Comparison of ENCODE assay signal across 10 cellular contexts in the genomic region with DNA sequence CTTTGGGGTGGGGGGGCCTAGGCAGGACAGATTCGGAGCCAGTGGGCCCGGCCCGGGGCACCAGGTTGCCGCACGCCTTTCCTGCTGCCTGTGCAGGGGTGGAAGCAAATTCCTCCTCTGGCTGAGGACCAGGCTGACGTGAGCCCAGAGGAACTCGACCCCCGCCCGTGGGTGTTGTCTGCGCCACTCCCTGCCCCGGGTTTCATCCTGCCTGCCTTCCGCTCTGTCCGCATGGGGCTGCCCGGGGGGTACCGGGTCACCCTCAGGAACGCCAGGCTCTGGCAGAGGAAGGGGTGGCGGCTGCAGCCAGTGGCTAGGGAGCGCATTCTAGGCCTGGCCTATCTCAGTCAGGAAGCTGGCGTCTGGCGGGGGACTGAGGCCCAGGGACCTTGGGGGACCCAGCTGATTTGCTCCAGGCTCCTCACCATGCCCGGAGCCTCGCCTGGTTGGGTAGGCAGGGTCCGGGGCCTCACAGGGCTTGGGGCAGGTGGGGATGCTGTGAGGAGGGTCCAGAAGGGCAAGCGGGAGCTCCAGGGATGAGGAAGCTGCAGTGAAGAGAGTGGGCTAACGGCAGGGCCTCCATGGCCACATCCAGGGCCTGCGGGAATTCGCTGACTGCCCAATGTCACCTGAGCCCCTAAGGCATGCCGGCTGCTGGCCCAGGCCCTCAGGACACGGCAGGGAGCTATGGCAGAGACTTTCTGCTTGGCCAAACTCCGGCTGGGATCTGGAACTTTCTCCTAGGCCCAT. TPM values are rescaled to one million over a fixed set of nuclear protein-coding genes. Genes with fewer than 3 reads are reported as not detected.
DNase-seq lines count a peak whose midpoint lies in the region; ATAC-seq, FAIRE-seq and TF ChIP-seq lines count a peak whose summit lies in the region.
"Had no signal": no experiment of that assay in that cellular context is flagged by ENCODE, and none has a peak within 500 bp of the region (broad histone marks: within the 10 kb centered on the region; RNA-seq: fewer than 3 reads in every experiment).

No MANE protein-coding gene starts in this region.

- in situ Hi-C loops in GM23248 (cut with MboI) (no loop called here), K562 (cut with MboI) (no loop called here)

- H3K36me3 ChIP-seq in GM23248 (ENCODE audit: low read depth) (no peaks in the 10 kb centered on the region), K562 (ENCODE audit: control insufficient read depth, insufficient read depth, low read length) (no peaks in the 10 kb centered on the region), OCI-LY7 (ENCODE audit: insufficient read depth, low read length) (no peaks in the 10 kb centered on the region)

- H3K9me1 ChIP-seq in K562 (ENCODE audit: control insufficient read depth, insufficient read depth, low read length), result peaks cover 12% of the 10 kb centered on the region

- H3F3A ChIP-seq in GM23248 (ENCODE audit: insufficient read depth), result no peaks in the 10 kb centered on the region

- WGBS in GM23248 (ENCODE audit: low coverage in 1 of 2, low lambda C conversion rate in 2 of 2, missing lambda C conversion rate in 2 of 2), 2 experiments, result 68 to 71% methylated on average over 27 to 29 of the region's 30 CpGs
- 80% methylated on average over 27 of the region's 30 CpGs for WGBS in K562 (ENCODE audit: insufficient coverage, low coverage, missing lambda C conversion rate)

- no peak for TF ChIP-seq RAD21 in K562 (CRISPR knock-in tag; conservative IDR thresholded peaks at IDR 0.05 in 1 of 2, IDR thresholded peaks at IDR 0.05 in 1 of 2)

- no peak overlapping the region for H3K4me3 ChIP-seq in GM23248
- H3K4me3 ChIP-seq in K562, result no peak overlapping the region
- H3K4me3 ChIP-seq in skeletal muscle cell (ENCODE audit: low read depth, low read length), result no peak overlapping the region
- H3K4me3 ChIP-seq in OCI-LY7 (ENCODE audit: low read depth, low read length, poor library complexity, severe bottlenecking), result no peak overlapping the region

- H3K9me2 ChIP-seq in GM23248 (ENCODE audit: insufficient read depth), result no peaks in the 10 kb centered on the region
- no peaks in the 10 kb centered on the region for H3K9me2 ChIP-seq in OCI-LY7 (ENCODE audit: insufficient read depth, low read length)

- H3K4me2 ChIP-seq in GM23248 (ENCODE audit: unreplicated experiment), result no peak overlapping the region
- H3K4me2 ChIP-seq in K562 (ENCODE audit: insufficient read depth, low read length), result no peak overlapping the region
- H3K4me2 ChIP-seq in OCI-LY7 (ENCODE audit: low read length), result no peak overlapping the region

- H3K27me3 ChIP-seq in GM23248 (replicated peaks; ENCODE audit: insufficient read depth) (no peaks in the 10 kb centered on the region), K562 (ENCODE audit: control insufficient read depth in 2 of 2, insufficient read depth in 2 of 2, low read length in 2 of 2) (no peaks in the 10 kb centered on the region)

- POLR2A ChIA-PET in K562 (lab: Yijun Ruan, JAX), result interaction anchor here (0.6 to 5.8 kb wide), 5 partner anchors 12 to 339 kb away, joined by 4 to 47 read pairs (median 5); no protein-coding TSS in a partner anchor
- POLR2A ChIA-PET in OCI-LY7 (lab: Charles Lee), result interaction anchor here (2.3 kb wide), 1 partner anchor 20 kb away, joined by 8 read pairs; no protein-coding TSS in a partner anchor

- DNase-seq in GM23248 (peak; percentile 52), K562 (ENCODE audit: extremely low read depth in 1 of 4, low spot score in 3 of 4) (no peak), iris pigment epithelial cell (ENCODE audit: low read depth) (peak; percentile 49), skeletal muscle cell (ENCODE audit: low read depth) (peak; percentile 15), OCI-LY7 (ENCODE audit: low spot score) (no peak), erythroblast (lab: John Stamatoyannopoulos, UW) (no peak)
- no peak for DNase-seq in stimulated activated CD8-positive, alpha-beta memory T cell treated with anti-CD3 and anti-CD28 coated beads, Interleukin-4, amount 100 ng/mL, for 48 hours
- no peak for DNase-seq in activated CD4-positive, alpha-beta T cell treated with anti-CD3 and anti-CD28 coated beads, Interleukin-2, amount 50 U/mL, for 4 hours
- DNase-seq: activated naive CD4-positive, alpha-beta T cell treated with anti-CD3 and anti-CD28 coated beads, Interleukin-2, amount 10 ng/mL, durations not matched to agents 7 days and 5 days; NCI-H1694 treated with DMSO at 0.1 percent for 48 hours had no signal

- ATAC-seq in K562, result no peak

- H3K79me2 ChIP-seq in GM23248 (ENCODE audit: insufficient read depth) (peaks cover 20% of the 10 kb centered on the region), K562 (ENCODE audit: control insufficient read depth, insufficient read depth, low read length) (peaks cover 10% of the 10 kb centered on the region), OCI-LY7 (ENCODE audit: insufficient read depth, low read depth, low read length) (peaks cover 11% of the 10 kb centered on the region; the same call in 1 of the 2 replicates)

- H2AFZ ChIP-seq in GM23248 (0 out of 2 replicates have a peak overlapping the region, but pooled peaks have one; percentile 7), K562 (ENCODE audit: low read depth, low read length) (no peak overlapping the region), OCI-LY7 (ENCODE audit: low read length) (no peak overlapping the region)

- no TSS peak for BruUV-seq in K562 (replicated peaks; lab: Mats Ljungman, UMichigan)
- no TSS peak for BruUV-seq in OCI-LY7 (replicated peaks; lab: Mats Ljungman, UMichigan)

- no peak overlapping the region; the same call in 1 of the 2 replicates for H3K9ac ChIP-seq in GM23248
- H3K9ac ChIP-seq in K562 (ENCODE audit: insufficient read depth in 1 of 2, low read depth in 2 of 2, low read length in 2 of 2), result peak overlapping the region in 1 of 2 experiments; percentile 83; a peak in 2 of 4 replicates

- peaks cover 29% of the 10 kb centered on the region for H3K4me1 ChIP-seq in GM23248 (ENCODE audit: insufficient read depth)
- H3K4me1 ChIP-seq in K562 (replicated peaks in 1 of 2; ENCODE audit: control insufficient read depth in 2 of 2, insufficient read depth in 2 of 2, low read length in 2 of 2), result peaks cover 18 to 59% of the 10 kb centered on the region in 2 experiments
- peaks cover 25% of the 10 kb centered on the region for H3K4me1 ChIP-seq in OCI-LY7 (ENCODE audit: insufficient read depth, low read length, poor library complexity, severe bottlenecking)

- no peaks in the 10 kb centered on the region for H3K9me3 ChIP-seq in GM23248 (ENCODE audit: low read depth)
- no peaks in the 10 kb centered on the region for H3K9me3 ChIP-seq in K562 (replicated peaks; ENCODE audit: control insufficient read depth, insufficient read depth, low read depth, low read length)
- no peaks in the 10 kb centered on the region for H3K9me3 ChIP-seq in OCI-LY7 (ENCODE audit: low read length)

- TF ChIP-seq CTCF in K562 (IDR thresholded peaks at IDR 0.05 in 2 of 3, conservative IDR thresholded peaks at IDR 0.05 in 1 of 3; ENCODE audit: insufficient read depth in 2 of 3, low read depth in 1 of 3, low read length in 3 of 3) (no peak), OCI-LY7 (conservative IDR thresholded peaks at IDR 0.05; ENCODE audit: low read length) (no peak)

- intact Hi-C loops in K562 (cut with micrococcal nuclease), result no loop called here
- intact Hi-C loops in OCI-LY7 (cut with micrococcal nuclease; ENCODE audit: unreplicated experiment), result no loop called here

- no peak overlapping the region for H3K27ac ChIP-seq in GM23248
- no peak overlapping the region for H3K27ac ChIP-seq in K562 (ENCODE audit: extremely low read depth, low read depth, low read length)
- H3K27ac ChIP-seq in OCI-LY7 (ENCODE audit: low read depth, low read length, poor library complexity, severe bottlenecking), result no peak overlapping the region

- CTCF ChIA-PET in K562 (lab: Yijun Ruan, JAX; ENCODE audit: low intra/inter-chr PET ratio) (no interaction called here), OCI-LY7 (lab: Charles Lee; ENCODE audit: unreplicated experiment) (no interaction called here)

- no peak for FAIRE-seq in K562 (lab: Jason Lieb, UNC)

- TF ChIP-seq POLR2A in K562 (conservative IDR thresholded peaks at IDR 0.05), result no peak
- TF ChIP-seq POLR2A in erythroblast (IDR thresholded peaks at IDR 0.05; ENCODE audit: low read length), result no peak

- no peak for TF ChIP-seq EP300 in K562 (IDR thresholded peaks at IDR 0.05; ENCODE audit: low read length)

- H4K20me1 ChIP-seq in GM23248 (ENCODE audit: insufficient read depth) (no peaks in the 10 kb centered on the region), K562 (replicated peaks; ENCODE audit: control insufficient read depth, insufficient read depth, low read length) (peaks cover 6% of the 10 kb centered on the region), OCI-LY7 (ENCODE audit: insufficient read depth, low read length) (peaks cover 5% of the 10 kb centered on the region; the same call in 1 of the 2 replicates)

RNA-seq across cellular contexts. Expression of a gene that starts 2.4 kb away (rescaled TPM):
- 2.9 and 6.2 TPM in 2 replicates for total RNA-seq in GM23248 (2014; rRNA removed; shearing (Covaris generic))
- polyA plus RNA-seq in GM23248 (2016; fragmentation: Nextera tagmentation; extraction: Ambion mirVana) (2.0 and 3.3 TPM in 2 replicates), K562 (2011; rRNA removed) (2.7 and 5.6 TPM in 2 replicates), K562 (2014; fragmentation: Illumina TruSeq; extraction: Trizol) (1.9 and 5.9 TPM in 2 replicates), K562 (2014; fragmentation: Nextera tagmentation; extraction: Ambion mirVana) (1 to 10 TPM in 1 of 2 experiments, under 1 TPM in 1; 0.77 to 1.0 TPM), K562 (2014; rRNA removed) (6.9 and 9.0 TPM in 2 replicates)
- 6.2 and 10.7 TPM in 2 replicates for total RNA-seq in K562 (2011; cell fraction: chromatin; rRNA removed; ENCODE audit: low replicate concordance)
- total RNA-seq in K562 (2011; cell fraction: nucleolus; rRNA removed), result 8.3 and 8.9 TPM in 2 replicates
- total RNA-seq in K562 (2011; cell fraction: nucleoplasm; rRNA removed), result 6.8 and 8.3 TPM in 2 replicates
- total RNA-seq in K562 (2014; rRNA removed) (9.0 and 16.8 TPM in 2 replicates), K562 (2014; rRNA removed; fragmentation: Illumina TruSeq; extraction: Trizol) (1.8 and 1.9 TPM in 2 replicates), K562 (2015; rRNA removed; fragmentation: Illumina TruSeq; extraction: Trizol) (2.9 and 4.1 TPM in 2 replicates), K562 (2021) (14.1 and 15.5 TPM in 2 replicates), OCI-LY7 (2022) (9.1 and 10.8 TPM in 2 replicates)
- polyA plus RNA-seq in K562 (2011; cell fraction: cytosol; rRNA removed), result 4.2 and 11.4 TPM in 2 replicates
- 4.0 and 5.9 TPM in 2 replicates for polyA plus RNA-seq in K562 (2011; cell fraction: nucleus; rRNA removed)
- polyA plus RNA-seq in K562 (2012), result 4.8 and 6.7 TPM in 2 replicates
- 1.9 and 2.1 TPM in 2 replicates for polyA minus RNA-seq in K562 (2011; rRNA and poly(A)+ RNA removed)
- polyA minus RNA-seq in K562 (2011; cell fraction: cytosol; rRNA and poly(A)+ RNA removed), result 7.1 and 8.0 TPM in 2 replicates
- 3.4 and 3.7 TPM in 2 replicates for polyA minus RNA-seq in K562 (2011; cell fraction: nucleus; rRNA and poly(A)+ RNA removed)
- total RNA-seq in OCI-LY7 (2014; rRNA removed; shearing (Covaris generic)), result 3.2 and 9.9 TPM in 2 replicates

RNA-seq across cellular contexts. Expression of a gene that starts 13.4 kb away (rescaled TPM):
- 0.54 and 2.7 TPM in 2 replicates for total RNA-seq in GM23248 (2014; rRNA removed; shearing (Covaris generic))
- 0.08 and 0.14 TPM in 2 replicates for polyA plus RNA-seq in GM23248 (2016; fragmentation: Nextera tagmentation; extraction: Ambion mirVana)
- 0.53 and 1.4 TPM in 2 replicates for total RNA-seq in K562 (2011; cell fraction: chromatin; rRNA removed; ENCODE audit: low replicate concordance)
- total RNA-seq in K562 (2011; cell fraction: nucleolus; rRNA removed), result 1.2 and 2.2 TPM in 2 replicates
- total RNA-seq in K562 (2011; cell fraction: nucleoplasm; rRNA removed), result 0.59 and 0.69 TPM in 2 replicates
- 0.32 and 0.86 TPM in 2 replicates for total RNA-seq in K562 (2014; rRNA removed)
- total RNA-seq in K562 (2014; rRNA removed; fragmentation: Illumina TruSeq; extraction: Trizol), result 0.11 and 0.16 TPM in 2 replicates
- 0.11 and 0.22 TPM in 2 replicates for total RNA-seq in K562 (2015; rRNA removed; fragmentation: Illumina TruSeq; extraction: Trizol)
- 0.62 and 0.69 TPM in 2 replicates for total RNA-seq in K562 (2021)
- polyA plus RNA-seq in K562 (2011; rRNA removed), result 0.08 and 0.20 TPM in 2 replicates
- 0.10 and 0.61 TPM in 2 replicates for polyA plus RNA-seq in K562 (2011; cell fraction: cytosol; rRNA removed)
- polyA plus RNA-seq in K562 (2011; cell fraction: nucleus; rRNA removed), result 0.29 and 1.1 TPM in 2 replicates
- polyA plus RNA-seq in K562 (2012), result 0.39 and 0.47 TPM in 2 replicates
- polyA plus RNA-seq in K562 (2014; fragmentation: Illumina TruSeq; extraction: Trizol), result 0.06 and 0.12 TPM in 2 replicates
- polyA plus RNA-seq in K562 (2014; fragmentation: Nextera tagmentation; extraction: Ambion mirVana), result not detected
- polyA plus RNA-seq in K562 (2014; rRNA removed), result 0.03 and 0.36 TPM in 2 replicates
- polyA minus RNA-seq in K562 (2011; rRNA and poly(A)+ RNA removed), result 0.09 and 0.18 TPM in 2 replicates
- polyA minus RNA-seq in K562 (2011; cell fraction: cytosol; rRNA and poly(A)+ RNA removed), result 0.57 TPM in 1 of 2 replicates, not detected in the other
- polyA minus RNA-seq in K562 (2011; cell fraction: nucleus; rRNA and poly(A)+ RNA removed), result 0.40 and 0.44 TPM in 2 replicates
- total RNA-seq in OCI-LY7 (2014; rRNA removed; shearing (Covaris generic)), result 0.22 and 0.31 TPM in 2 replicates
- total RNA-seq in OCI-LY7 (2022), result 0.53 and 0.80 TPM in 2 replicates

RNA-seq across cellular contexts. Expression of a gene that starts 23.1 kb away (rescaled TPM):
- 324 and 340 TPM in 2 replicates for total RNA-seq in GM23248 (2014; rRNA removed; shearing (Covaris generic))
- 554 and 574 TPM in 2 replicates for polyA plus RNA-seq in GM23248 (2016; fragmentation: Nextera tagmentation; extraction: Ambion mirVana)
- total RNA-seq in K562 (2011; cell fraction: chromatin; rRNA removed; ENCODE audit: low replicate concordance), result 206 and 587 TPM in 2 replicates
- 479 and 565 TPM in 2 replicates for total RNA-seq in K562 (2011; cell fraction: nucleolus; rRNA removed)
- 351 and 369 TPM in 2 replicates for total RNA-seq in K562 (2011; cell fraction: nucleoplasm; rRNA removed)
- 331 and 360 TPM in 2 replicates for total RNA-seq in K562 (2014; rRNA removed)
- 31.6 and 42.7 TPM in 2 replicates for total RNA-seq in K562 (2014; rRNA removed; fragmentation: Illumina TruSeq; extraction: Trizol)
- total RNA-seq in K562 (2015; rRNA removed; fragmentation: Illumina TruSeq; extraction: Trizol), result 129 and 132 TPM in 2 replicates
- total RNA-seq in K562 (2021), result 228 and 233 TPM in 2 replicates
- 192 and 244 TPM in 2 replicates for polyA plus RNA-seq in K562 (2011; rRNA removed)
- polyA plus RNA-seq in K562 (2011; cell fraction: cytosol; rRNA removed), result 357 and 647 TPM in 2 replicates
- polyA plus RNA-seq in K562 (2011; cell fraction: nucleus; rRNA removed), result 690 and 902 TPM in 2 replicates
- polyA plus RNA-seq in K562 (2012), result 198 and 243 TPM in 2 replicates
- 44.3 and 143 TPM in 2 replicates for polyA plus RNA-seq in K562 (2014; fragmentation: Illumina TruSeq; extraction: Trizol)
- polyA plus RNA-seq in K562 (2014; fragmentation: Nextera tagmentation; extraction: Ambion mirVana), result 10 to 100 TPM in 1 of 2 experiments, 1 to 10 TPM in 1; 7.0 to 18.1 TPM
- polyA plus RNA-seq in K562 (2014; rRNA removed), result 285 and 338 TPM in 2 replicates
- polyA minus RNA-seq in K562 (2011; rRNA and poly(A)+ RNA removed), result 38.4 and 72.5 TPM in 2 replicates
- polyA minus RNA-seq in K562 (2011; cell fraction: cytosol; rRNA and poly(A)+ RNA removed), result 79.7 and 95.8 TPM in 2 replicates
- 159 and 171 TPM in 2 replicates for polyA minus RNA-seq in K562 (2011; cell fraction: nucleus; rRNA and poly(A)+ RNA removed)
- 197 and 201 TPM in 2 replicates for total RNA-seq in OCI-LY7 (2014; rRNA removed; shearing (Covaris generic))
- 131 and 154 TPM in 2 replicates for total RNA-seq in OCI-LY7 (2022)

RNA-seq across cellular contexts. Expression of a gene that starts 44.7 kb away (rescaled TPM):
- total RNA-seq in GM23248 (2014; rRNA removed; shearing (Covaris generic)), result 3.0 and 5.2 TPM in 2 replicates
- polyA plus RNA-seq in GM23248 (2016; fragmentation: Nextera tagmentation; extraction: Ambion mirVana) (1.1 and 1.3 TPM in 2 replicates), K562 (2011; rRNA removed) (3.4 and 5.6 TPM in 2 replicates), K562 (2014; fragmentation: Illumina TruSeq; extraction: Trizol) (3.6 and 6.9 TPM in 2 replicates), K562 (2014; fragmentation: Nextera tagmentation; extraction: Ambion mirVana) (under 1 TPM; 0.18 to 0.29 TPM), K562 (2014; rRNA removed) (11.1 and 12.5 TPM in 2 replicates)
- 22.3 and 52.9 TPM in 2 replicates for total RNA-seq in K562 (2011; cell fraction: chromatin; rRNA removed; ENCODE audit: low replicate concordance)
- total RNA-seq in K562 (2011; cell fraction: nucleolus; rRNA removed), result 25.5 and 27.1 TPM in 2 replicates
- 20.5 and 20.6 TPM in 2 replicates for total RNA-seq in K562 (2011; cell fraction: nucleoplasm; rRNA removed)
- total RNA-seq in K562 (2014; rRNA removed) (11.8 and 12.0 TPM in 2 replicates), K562 (2014; rRNA removed; fragmentation: Illumina TruSeq; extraction: Trizol) (0.83 and 1.7 TPM in 2 replicates), K562 (2015; rRNA removed; fragmentation: Illumina TruSeq; extraction: Trizol) (4.1 and 5.0 TPM in 2 replicates), K562 (2021) (17.4 and 19.7 TPM in 2 replicates), OCI-LY7 (2022) (43.7 and 45.2 TPM in 2 replicates)
- polyA plus RNA-seq in K562 (2011; cell fraction: cytosol; rRNA removed), result 3.0 and 8.2 TPM in 2 replicates
- polyA plus RNA-seq in K562 (2011; cell fraction: nucleus; rRNA removed), result 22.5 and 42.0 TPM in 2 replicates
- polyA plus RNA-seq in K562 (2012), result 15.8 and 26.7 TPM in 2 replicates
- 3.4 TPM in 2 replicates for polyA minus RNA-seq in K562 (2011; rRNA and poly(A)+ RNA removed)
- polyA minus RNA-seq in K562 (2011; cell fraction: cytosol; rRNA and poly(A)+ RNA removed), result 8.2 and 10.9 TPM in 2 replicates
- 7.0 and 7.1 TPM in 2 replicates for polyA minus RNA-seq in K562 (2011; cell fraction: nucleus; rRNA and poly(A)+ RNA removed)
- 29.5 and 51.1 TPM in 2 replicates for total RNA-seq in OCI-LY7 (2014; rRNA removed; shearing (Covaris generic))

RNA-seq across cellular contexts. Expression of a gene that starts 54.1 kb away (rescaled TPM):
- 57.5 and 84.4 TPM in 2 replicates for total RNA-seq in GM23248 (2014; rRNA removed; shearing (Covaris generic))
- polyA plus RNA-seq in GM23248 (2016; fragmentation: Nextera tagmentation; extraction: Ambion mirVana) (94.4 and 95.1 TPM in 2 replicates), K562 (2011; rRNA removed) (65.9 and 115 TPM in 2 replicates), K562 (2014; fragmentation: Illumina TruSeq; extraction: Trizol) (81.0 and 93.0 TPM in 2 replicates), K562 (2014; fragmentation: Nextera tagmentation; extraction: Ambion mirVana) (10 to 100 TPM; 34.9 to 77.0 TPM), K562 (2014; rRNA removed) (154 and 166 TPM in 2 replicates)
- total RNA-seq in K562 (2011; cell fraction: chromatin; rRNA removed; ENCODE audit: low replicate concordance), result 49.1 and 124 TPM in 2 replicates
- total RNA-seq in K562 (2011; cell fraction: nucleolus; rRNA removed), result 125 and 127 TPM in 2 replicates
- 91.0 and 99.2 TPM in 2 replicates for total RNA-seq in K562 (2011; cell fraction: nucleoplasm; rRNA removed)
- total RNA-seq in K562 (2014; rRNA removed) (228 and 230 TPM in 2 replicates), K562 (2014; rRNA removed; fragmentation: Illumina TruSeq; extraction: Trizol) (26.7 and 47.2 TPM in 2 replicates), K562 (2015; rRNA removed; fragmentation: Illumina TruSeq; extraction: Trizol) (83.8 and 90.1 TPM in 2 replicates), K562 (2021) (112 and 120 TPM in 2 replicates), OCI-LY7 (2022) (46.3 and 50.0 TPM in 2 replicates)
- 142 and 334 TPM in 2 replicates for polyA plus RNA-seq in K562 (2011; cell fraction: cytosol; rRNA removed)
- 277 and 406 TPM in 2 replicates for polyA plus RNA-seq in K562 (2011; cell fraction: nucleus; rRNA removed)
- polyA plus RNA-seq in K562 (2012), result 90.3 and 111 TPM in 2 replicates
- polyA minus RNA-seq in K562 (2011; rRNA and poly(A)+ RNA removed), result 25.6 and 46.0 TPM in 2 replicates
- 61.9 and 66.6 TPM in 2 replicates for polyA minus RNA-seq in K562 (2011; cell fraction: cytosol; rRNA and poly(A)+ RNA removed)
- 48.2 and 76.1 TPM in 2 replicates for polyA minus RNA-seq in K562 (2011; cell fraction: nucleus; rRNA and poly(A)+ RNA removed)
- total RNA-seq in OCI-LY7 (2014; rRNA removed; shearing (Covaris generic)), result 92.8 and 99.5 TPM in 2 replicates

Comparison
In these comparisons a context has a peak if more than half of its experiments do, and no peak if none do; other contexts are left out.
1. DNase-seq: peak in GM23248 (single experiment), iris pigment epithelial cell (single experiment) and skeletal muscle cell (single experiment); none in K562 (0 of 4), OCI-LY7 (single experiment), stimulated activated CD8-positive, alpha-beta memory T cell treated with anti-CD3 and anti-CD28 coated beads, Interleukin-4, amount 100 ng/mL, for 48 hours (single experiment), activated CD4-positive, alpha-beta T cell treated with anti-CD3 and anti-CD28 coated beads, Interleukin-2, amount 50 U/mL, for 4 hours (0 of 2) and erythroblast (0 of 2).